Comparison of ENCODE assay signal across 8 cellular contexts in genomic region chr1:10431065-10431730, GRCh38. TPM values are rescaled to one million over a fixed set of nuclear protein-coding genes. Genes with fewer than 3 reads are reported as not detected.
DNase-seq lines count a peak whose midpoint lies in the region; ATAC-seq and FAIRE-seq lines count a peak whose summit lies in the region.

No MANE protein-coding gene starts in this region.

- peak; percentile 28 for DNase-seq in activated naive CD4-positive, alpha-beta T cell treated with anti-CD3 and anti-CD28 coated beads for 36 hours
- DNase-seq in activated naive CD4-positive, alpha-beta T cell treated with anti-CD3 and anti-CD28 coated beads, Interleukin-2, amount 50 U/mL, for 16 hours, result no peak
- DNase-seq in RCC 7860 (ENCODE audit: low spot score) (peak; percentile 8), NCI-H1694 treated with DMSO at 0.1 percent for 48 hours (lab: John Stamatoyannopoulos, UW) (no peak)
- DNase-seq in natural killer cell treated with Interleukin-12 subunit alpha and Interleukin-12 subunit beta and Interleukin-15 and Interleukin-18, amount 100 ng/mL, for 72 hours (ENCODE audit: low spot score), result no peak

- no peak overlapping the region for H3K27ac Mint-ChIP-seq in activated naive CD4-positive, alpha-beta T cell treated with anti-CD3 and anti-CD28 coated beads for 36 hours
- peak overlapping the region; percentile 78 for H3K27ac Mint-ChIP-seq in dendritic cell treated with granulocyte-macrophage colony-stimulating factor and Interleukin-4, amounts not matched to agents 40 ng/mL and 50 ng/mL, for 4 days
- H3K27ac Mint-ChIP-seq in natural killer cell treated with Interleukin-12 subunit alpha and Interleukin-12 subunit beta and Interleukin-15 and Interleukin-18, amount 100 ng/mL, for 72 hours, result peak overlapping the region; percentile 83 to 87

- intact Hi-C loops in activated naive CD4-positive, alpha-beta T cell treated with anti-CD3 and anti-CD28 coated beads for 36 hours (cut with micrococcal nuclease), result loop anchor here (2.0 kb wide), 1 partner anchor 436 kb away; no protein-coding TSS in a partner anchor
- intact Hi-C loops in dendritic cell treated with granulocyte-macrophage colony-stimulating factor and Interleukin-4, amounts not matched to agents 40 ng/mL and 50 ng/mL, for 4 days (cut with micrococcal nuclease), result no loop called here

- H3K4me3 Mint-ChIP-seq in activated naive CD4-positive, alpha-beta T cell treated with anti-CD3 and anti-CD28 coated beads for 36 hours, result peak overlapping the region; percentile 93
- H3K4me3 Mint-ChIP-seq in dendritic cell treated with granulocyte-macrophage colony-stimulating factor and Interleukin-4, amounts not matched to agents 40 ng/mL and 50 ng/mL, for 4 days, result peak overlapping the region; percentile 92
- peak overlapping the region; percentile 85 for H3K4me3 Mint-ChIP-seq in natural killer cell treated with Interleukin-12 subunit alpha and Interleukin-12 subunit beta and Interleukin-15 and Interleukin-18, amount 100 ng/mL, for 72 hours

- peaks cover 21% of the 10 kb centered on the region for H3K4me1 Mint-ChIP-seq in activated naive CD4-positive, alpha-beta T cell treated with anti-CD3 and anti-CD28 coated beads for 36 hours (ENCODE audit: low read depth)
- peaks cover 36% of the 10 kb centered on the region for H3K4me1 Mint-ChIP-seq in dendritic cell treated with granulocyte-macrophage colony-stimulating factor and Interleukin-4, amounts not matched to agents 40 ng/mL and 50 ng/mL, for 4 days (ENCODE audit: low read depth)
- peaks cover 12 to 14% of the 10 kb centered on the region in 2 donors for H3K4me1 Mint-ChIP-seq in natural killer cell treated with Interleukin-12 subunit alpha and Interleukin-12 subunit beta and Interleukin-15 and Interleukin-18, amount 100 ng/mL, for 72 hours (ENCODE audit: low read depth in 2 of 2)

- no peak for ATAC-seq in natural killer cell treated with Interleukin-12 subunit alpha and Interleukin-12 subunit beta and Interleukin-15 and Interleukin-18, amount 100 ng/mL, for 72 hours
- ATAC-seq in HG03565 (IDR thresholded peaks at IDR 0.05; ENCODE audit: unreplicated experiment), result no peak
- no peak for ATAC-seq in HG02938 (IDR thresholded peaks at IDR 0.05; ENCODE audit: unreplicated experiment)

- no peaks in the 10 kb centered on the region for H3K36me3 Mint-ChIP-seq in activated naive CD4-positive, alpha-beta T cell treated with anti-CD3 and anti-CD28 coated beads for 36 hours (ENCODE audit: low read depth)
- H3K36me3 Mint-ChIP-seq in dendritic cell treated with granulocyte-macrophage colony-stimulating factor and Interleukin-4, amounts not matched to agents 40 ng/mL and 50 ng/mL, for 4 days (ENCODE audit: low read depth), result peaks cover 9% of the 10 kb centered on the region
- no peaks in the 10 kb centered on the region for H3K36me3 Mint-ChIP-seq in natural killer cell treated with Interleukin-12 subunit alpha and Interleukin-12 subunit beta and Interleukin-15 and Interleukin-18, amount 100 ng/mL, for 72 hours

- no peaks in the 10 kb centered on the region for H3K27me3 Mint-ChIP-seq in activated naive CD4-positive, alpha-beta T cell treated with anti-CD3 and anti-CD28 coated beads for 36 hours (ENCODE audit: low read depth)
- no peaks in the 10 kb centered on the region for H3K27me3 Mint-ChIP-seq in dendritic cell treated with granulocyte-macrophage colony-stimulating factor and Interleukin-4, amounts not matched to agents 40 ng/mL and 50 ng/mL, for 4 days
- no peaks in the 10 kb centered on the region for H3K27me3 Mint-ChIP-seq in natural killer cell treated with Interleukin-12 subunit alpha and Interleukin-12 subunit beta and Interleukin-15 and Interleukin-18, amount 100 ng/mL, for 72 hours

- no peaks in the 10 kb centered on the region for H3K9me3 Mint-ChIP-seq in activated naive CD4-positive, alpha-beta T cell treated with anti-CD3 and anti-CD28 coated beads for 36 hours
- no peaks in the 10 kb centered on the region for H3K9me3 Mint-ChIP-seq in dendritic cell treated with granulocyte-macrophage colony-stimulating factor and Interleukin-4, amounts not matched to agents 40 ng/mL and 50 ng/mL, for 4 days
- no peaks in the 10 kb centered on the region for H3K9me3 Mint-ChIP-seq in natural killer cell treated with Interleukin-12 subunit alpha and Interleukin-12 subunit beta and Interleukin-15 and Interleukin-18, amount 100 ng/mL, for 72 hours

- FAIRE-seq in RCC 7860 (lab: Jason Lieb, UNC), result no peak

- CTCF ChIA-PET in activated naive CD4-positive, alpha-beta T cell treated with anti-CD3 and anti-CD28 coated beads for 36 hours (lab: Charles Lee), result interaction anchor here (0.7 to 4.3 kb wide), 5 partner anchors 23 to 222 kb away, joined by 3 to 46 read pairs (median 3); no protein-coding TSS in a partner anchor

RNA-seq across cellular contexts. Expression of gene CENPS, which starts 1.0 kb away (rescaled TPM):
- total RNA-seq in activated naive CD4-positive, alpha-beta T cell treated with anti-CD3 and anti-CD28 coated beads for 36 hours, result 10 to 100 TPM; 21.5 to 23.4 TPM
- total RNA-seq in natural killer cell treated with Interleukin-12 subunit alpha and Interleukin-12 subunit beta and Interleukin-15 and Interleukin-18, amount 100 ng/mL, for 72 hours, result 10 to 100 TPM; 12.6 to 20.7 TPM

RNA-seq across cellular contexts. Expression of gene CORT, which starts 18.6 kb away (rescaled TPM):
- under 1 TPM; 0.29 to 0.47 TPM for total RNA-seq in activated naive CD4-positive, alpha-beta T cell treated with anti-CD3 and anti-CD28 coated beads for 36 hours
- under 1 TPM; 0.45 to 0.61 TPM for total RNA-seq in natural killer cell treated with Interleukin-12 subunit alpha and Interleukin-12 subunit beta and Interleukin-15 and Interleukin-18, amount 100 ng/mL, for 72 hours

RNA-seq across cellular contexts. Expression of gene PGD, which starts 32.3 kb away (rescaled TPM):
- total RNA-seq in activated naive CD4-positive, alpha-beta T cell treated with anti-CD3 and anti-CD28 coated beads for 36 hours, result 100 to 1,000 TPM in 1 of 2 experiments, 10 to 100 TPM in 1; 94.8 to 101 TPM
- 100 to 1,000 TPM; 289 to 430 TPM for total RNA-seq in natural killer cell treated with Interleukin-12 subunit alpha and Interleukin-12 subunit beta and Interleukin-15 and Interleukin-18, amount 100 ng/mL, for 72 hours

RNA-seq across cellular contexts. Expression of gene DFFA, which starts 41.1 kb away (rescaled TPM):
- total RNA-seq in activated naive CD4-positive, alpha-beta T cell treated with anti-CD3 and anti-CD28 coated beads for 36 hours, result 10 to 100 TPM; 34.2 to 36.1 TPM
- total RNA-seq in natural killer cell treated with Interleukin-12 subunit alpha and Interleukin-12 subunit beta and Interleukin-15 and Interleukin-18, amount 100 ng/mL, for 72 hours, result 10 to 100 TPM; 40.0 to 59.4 TPM

RNA-seq across cellular contexts. Expression of gene PEX14, which starts 43.6 kb away (rescaled TPM):
- 10 to 100 TPM; 15.8 to 17.2 TPM for total RNA-seq in activated naive CD4-positive, alpha-beta T cell treated with anti-CD3 and anti-CD28 coated beads for 36 hours
- total RNA-seq in natural killer cell treated with Interleukin-12 subunit alpha and Interleukin-12 subunit beta and Interleukin-15 and Interleukin-18, amount 100 ng/mL, for 72 hours, result 10 to 100 TPM; 20.7 to 23.7 TPM

Comparison
In these comparisons a context has a peak if more than half of its experiments do, and no peak if none do; other contexts are left out.
1. DNase-seq: peak in activated naive CD4-positive, alpha-beta T cell treated with anti-CD3 and anti-CD28 coated beads for 36 hours (single experiment) and RCC 7860 (single experiment); none in activated naive CD4-positive, alpha-beta T cell treated with anti-CD3 and anti-CD28 coated beads, Interleukin-2, amount 50 U/mL, for 16 hours (single experiment), natural killer cell treated with Interleukin-12 subunit alpha and Interleukin-12 subunit beta and Interleukin-15 and Interleukin-18, amount 100 ng/mL, for 72 hours (single experiment) and NCI-H1694 treated with DMSO at 0.1 percent for 48 hours (single experiment).
2. Peak in every context shown above with its lines, with median percentiles within 50 percentile points of each other: H3K4me3 Mint-ChIP-seq.